ENCODE assay signal across 30 cellular contexts in genomic region chr3:10074666-10075065, GRCh38. TPM values are rescaled to one million over a fixed set of nuclear protein-coding genes. Genes with fewer than 3 reads are reported as not detected.
DNase-seq lines count a peak whose midpoint lies in the region; ATAC-seq, FAIRE-seq and TF ChIP-seq lines count a peak whose summit lies in the region.
"Had no signal": no experiment of that assay in that cellular context is flagged by ENCODE, and none has a peak within 500 bp of the region (broad histone marks: within the 10 kb centered on the region; RNA-seq: fewer than 3 reads in every experiment).

No MANE protein-coding gene starts in this region.

- H3K4me3 ChIP-seq in bronchial epithelial cell (ENCODE audit: low read depth, low read length) (no peak overlapping the region), osteoblast (ENCODE audit: insufficient read depth, low read length) (no peak overlapping the region)
- H3K4me3 ChIP-seq: PC-9, SJSA1 had no signal

- H3K27me3 ChIP-seq in bronchial epithelial cell (ENCODE audit: control insufficient read depth, insufficient read depth, low read length) = no peaks in the 10 kb centered on the region
- no peaks in the 10 kb centered on the region for H3K27me3 ChIP-seq in osteoblast (ENCODE audit: insufficient read depth, low read length)
- H3K27me3 ChIP-seq: SJSA1 had no signal

- DNase-seq in EL (peak; percentile 11), HS-5 (ENCODE audit: low read depth) (peak; percentile 13), bronchial epithelial cell (ENCODE audit: low read depth) (peak; percentile 65), osteoblast (ENCODE audit: insufficient read length, low spot score, missing footprints) (peak; percentile 74), NCI-H2107 treated with DMSO at 0.1 percent for 48 hours (lab: John Stamatoyannopoulos, UW; ENCODE audit: unreplicated experiment) (no peak), DMS79 (lab: John Stamatoyannopoulos, UW) (no peak)
- DNase-seq: 8988T; ACHN; Calu3; DMS153; KBM-7; MV-4-11; NCI-H1105; NCI-H1436 treated with DMSO at 0.1 percent for 48 hours; NCI-H187 treated with DMSO at 0.1 percent for 48 hours; NCI-H446 treated with DMSO at 0.1 percent for 48 hours; NCI-H526; NCI-H82; NK-92 treated with Interleukin-12 subunit alpha and Interleukin-12 subunit beta, amount 100 ng/mL, for 24 hours; PC-9; Right ventricle myocardium superior; RPMI8226 had no signal

- ATAC-seq in GM21786 (IDR thresholded peaks at IDR 0.05; ENCODE audit: unreplicated experiment) = no peak
- ATAC-seq: HepG2 had no signal

- FAIRE-seq in bronchial epithelial cell (lab: Jason Lieb, UNC) = no peak
- FAIRE-seq: G401.6, H1, HepG2 had no signal

- H3K9me3 ChIP-seq in osteoblast (ENCODE audit: low read depth, low read length) = no peaks in the 10 kb centered on the region
- H3K9me3 ChIP-seq: SJSA1 had no signal

- H3K4me1 ChIP-seq in osteoblast (ENCODE audit: insufficient read depth, low read length) = no peaks in the 10 kb centered on the region
- H3K4me1 ChIP-seq: SJSA1 had no signal

- H3K4me2 ChIP-seq in osteoblast (ENCODE audit: insufficient read depth, low read length) = no peak overlapping the region
- H3K4me2 ChIP-seq: PC-9 had no signal

- H4K20me1 ChIP-seq in osteoblast (ENCODE audit: insufficient read depth, low read length) = no peaks in the 10 kb centered on the region

- H3K36me3 ChIP-seq in bronchial epithelial cell (ENCODE audit: control insufficient read depth, insufficient read depth, low read length) = peaks cover 2% of the 10 kb centered on the region
- no peaks in the 10 kb centered on the region for H3K36me3 ChIP-seq in osteoblast (ENCODE audit: insufficient read depth, low read length)

- no peaks in the 10 kb centered on the region for H3K79me2 ChIP-seq in osteoblast (ENCODE audit: insufficient read depth, low read length)

- H3K27ac ChIP-seq in osteoblast (ENCODE audit: low read depth, low read length) = no peak overlapping the region
- H3K27ac ChIP-seq: PC-9, SJSA1 had no signal

- no peak overlapping the region for H2AFZ ChIP-seq in osteoblast (ENCODE audit: low read length)
- H2AFZ ChIP-seq: PC-9 had no signal

- TF ChIP-seq CTCF in bronchial epithelial cell (IDR thresholded peaks at IDR 0.05; ENCODE audit: insufficient read depth, low read length, severe bottlenecking) = no peak
- no peak for TF ChIP-seq CTCF in osteoblast (IDR thresholded peaks at IDR 0.05; ENCODE audit: extremely low read depth, low read depth, low read length)

RNA-seq across cellular contexts. Expression of gene FANCD2OS, which starts 33.4 kb away (rescaled TPM):
- total RNA-seq in bronchial epithelial cell = not detected in 2 replicates
- not detected in 2 replicates for total RNA-seq in osteoblast
- total RNA-seq: Calu3, H1, HepG2, HT1080, LHCN-M2, MCF 10A, PC-9, Right ventricle myocardium superior, SJSA1 had no signal

RNA-seq across cellular contexts. Expression of gene BRK1, which starts 40.8 kb away (rescaled TPM):
- total RNA-seq in bronchial epithelial cell (72.1 and 106 TPM in 2 replicates), osteoblast (113 and 114 TPM in 2 replicates)

RNA-seq across cellular contexts. Expression of gene FANCD2, which starts 48.4 kb away (rescaled TPM):
- 2.1 and 2.6 TPM in 2 replicates for total RNA-seq in bronchial epithelial cell
- 3.2 and 6.2 TPM in 2 replicates for total RNA-seq in osteoblast

Comparison
In these comparisons a context has a peak if more than half of its experiments do, and no peak if none do; other contexts are left out.
1. DNase-seq: peak in EL (single experiment), HS-5 (single experiment), bronchial epithelial cell (single experiment) and osteoblast (single experiment); none in NCI-H2107 treated with DMSO at 0.1 percent for 48 hours (single experiment) and DMS79 (single experiment).